7 cellular contexts compared by ENCODE assay signal in the genomic region with DNA sequence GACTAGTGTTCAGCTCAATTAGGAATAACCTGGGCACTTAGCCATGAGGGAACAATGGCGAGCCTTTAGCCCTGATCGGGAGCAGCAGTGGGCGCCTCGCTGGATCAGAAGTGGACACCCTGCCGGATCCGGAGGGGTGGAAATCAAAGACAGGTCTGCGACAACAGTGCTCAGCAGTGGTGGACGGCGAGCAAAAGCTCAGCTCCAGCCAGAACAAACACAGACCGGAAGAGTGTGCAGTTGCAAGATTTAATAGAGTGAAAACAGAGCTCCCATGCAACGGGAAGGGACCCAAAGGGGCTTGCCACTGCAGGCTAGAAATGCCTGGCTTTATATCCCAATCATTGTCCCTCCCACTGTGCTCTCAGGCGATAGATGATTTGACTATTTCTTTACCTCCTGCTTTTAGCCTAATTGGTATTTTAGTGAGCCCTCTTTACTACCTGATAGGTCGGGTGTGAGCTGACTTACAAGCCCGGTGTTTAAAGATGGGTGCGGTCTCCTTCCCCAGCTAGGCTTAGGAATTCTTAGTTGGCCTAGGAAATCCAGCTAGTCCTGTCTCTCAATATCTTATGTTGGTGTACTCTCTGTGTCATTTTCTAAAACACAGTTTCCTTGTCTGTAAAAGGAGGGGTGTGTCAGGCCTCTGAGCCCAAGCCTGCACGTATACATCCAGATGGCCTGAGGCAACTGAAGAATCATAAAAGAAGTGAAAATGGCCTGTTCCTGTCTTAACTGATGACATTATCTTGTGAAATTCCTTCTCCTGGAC.
DNase-seq lines count a peak whose midpoint lies in the region; TF ChIP-seq lines count a peak whose summit lies in the region.
"Not testable (repeated sequence)": the region's sequence is repeated elsewhere in the genome, so short reads cannot be mapped to it uniquely, and the experiment has no call there.

No MANE protein-coding gene starts in this region.

- H2BK120ac ChIP-seq in trophoblast cell (ENCODE audit: insufficient read depth, low read length, poor library complexity), result peak overlapping the region; percentile 82

- H3K4me3 ChIP-seq in HAP-1; trophoblast cell (ENCODE audit: low read depth, low read length): not testable (repeated sequence)
- H3K4me3 ChIP-seq in choroid plexus epithelial cell (ENCODE audit: low read depth, low read length), result peak overlapping the region; percentile 36

- not testable (repeated sequence) for H3K27me3 ChIP-seq in HAP-1 (ENCODE audit: low read depth); trophoblast cell (ENCODE audit: insufficient read depth, low read length)

- no CpG with 5 or more reads among the region's 16 CpGs for WGBS in trophoblast cell (ENCODE audit: extremely low coverage, insufficient coverage, insufficient read length)

- peak overlapping the region; percentile 6 for H2AFZ ChIP-seq in trophoblast cell (ENCODE audit: insufficient read depth, low read length, poor library complexity)

- H3K79me2 ChIP-seq in trophoblast cell (ENCODE audit: control insufficient read depth, insufficient read depth, low read length, poor library complexity), result not testable (repeated sequence)

- peak; percentile 57 to 59 for DNase-seq in HAP-1 (ENCODE audit: low spot score in 2 of 2)
- DNase-seq in NCI-H69 (lab: John Stamatoyannopoulos, UW), result peak; percentile 61
- peak; percentile 34 for DNase-seq in SIG-M5 treated with dmso at 0.1 percent for 504 hours (lab: John Stamatoyannopoulos, UW; ENCODE audit: unreplicated experiment)
- peak; percentile 14 for DNase-seq in choroid plexus epithelial cell (ENCODE audit: low read depth)
- peak; percentile 3 for DNase-seq in globus pallidus (ENCODE audit: low spot score)
- DNase-seq in kidney tubule cell (ENCODE audit: low spot score), result peak; percentile 7
- DNase-seq in trophoblast cell, result peak in 1 of 2 donors; percentile 3

- peak overlapping the region; percentile 79 for H3K27ac ChIP-seq in trophoblast cell (ENCODE audit: low read depth, low read length)

- peak overlapping the region; percentile 37 for H3K4ac ChIP-seq in trophoblast cell (ENCODE audit: low read depth, low read length)

- H3K9ac ChIP-seq in trophoblast cell (ENCODE audit: low read length), result not testable (repeated sequence)

- not testable (repeated sequence) for H3K9me3 ChIP-seq in HAP-1; trophoblast cell (ENCODE audit: insufficient read depth, low read depth, low read length)

- H3K23ac ChIP-seq in trophoblast cell (ENCODE audit: low read length), result not testable (repeated sequence)

- TF ChIP-seq CTCF in choroid plexus epithelial cell (conservative IDR thresholded peaks at IDR 0.05; ENCODE audit: low read depth, low read length), result not testable (repeated sequence)

- H3K36me3 ChIP-seq in HAP-1 (replicated peaks); trophoblast cell (ENCODE audit: control insufficient read depth in 1 of 2, insufficient read depth in 2 of 2, low read length in 2 of 2): not testable (repeated sequence)

- peak overlapping the region; percentile 98 for H4K91ac ChIP-seq in trophoblast cell (ENCODE audit: low read depth, low read length)

- H3K4me1 ChIP-seq in HAP-1 (peaks cover 13% of the 10 kb centered on the region), trophoblast cell (ENCODE audit: control insufficient read depth in 1 of 2, insufficient read depth in 2 of 2, low read length in 2 of 2) (peaks cover 6 to 10% of the 10 kb centered on the region in 2 experiments)

- H4K12ac ChIP-seq in trophoblast cell (ENCODE audit: low read depth, low read length), result not testable (repeated sequence)

- H2BK12ac ChIP-seq in trophoblast cell (ENCODE audit: low read length), result peak overlapping the region; percentile 82

- peak overlapping the region; percentile 40 for H4K8ac ChIP-seq in trophoblast cell (ENCODE audit: low read depth, low read length)

- in situ Hi-C loops in HAP-1 (cut with MboI; ENCODE audit: low sequenced_read_pairs), result not testable (repeated sequence)

- peak overlapping the region; percentile 58 for H2BK5ac ChIP-seq in trophoblast cell (ENCODE audit: low read depth, low read length, poor library complexity)

- H2AK5ac ChIP-seq in trophoblast cell (ENCODE audit: low read length), result peak overlapping the region; percentile 27

- H3K4me2 ChIP-seq in trophoblast cell (ENCODE audit: low read length), result not testable (repeated sequence)

- H3K18ac ChIP-seq in trophoblast cell (ENCODE audit: low read length), result peak overlapping the region; percentile 34

- not testable (repeated sequence) for H3K79me1 ChIP-seq in trophoblast cell (ENCODE audit: low read length)

- peak overlapping the region; percentile 72 for H3K14ac ChIP-seq in trophoblast cell (ENCODE audit: low read length)
